ENCODE assay signal across 20 cellular contexts in the genomic region with DNA sequence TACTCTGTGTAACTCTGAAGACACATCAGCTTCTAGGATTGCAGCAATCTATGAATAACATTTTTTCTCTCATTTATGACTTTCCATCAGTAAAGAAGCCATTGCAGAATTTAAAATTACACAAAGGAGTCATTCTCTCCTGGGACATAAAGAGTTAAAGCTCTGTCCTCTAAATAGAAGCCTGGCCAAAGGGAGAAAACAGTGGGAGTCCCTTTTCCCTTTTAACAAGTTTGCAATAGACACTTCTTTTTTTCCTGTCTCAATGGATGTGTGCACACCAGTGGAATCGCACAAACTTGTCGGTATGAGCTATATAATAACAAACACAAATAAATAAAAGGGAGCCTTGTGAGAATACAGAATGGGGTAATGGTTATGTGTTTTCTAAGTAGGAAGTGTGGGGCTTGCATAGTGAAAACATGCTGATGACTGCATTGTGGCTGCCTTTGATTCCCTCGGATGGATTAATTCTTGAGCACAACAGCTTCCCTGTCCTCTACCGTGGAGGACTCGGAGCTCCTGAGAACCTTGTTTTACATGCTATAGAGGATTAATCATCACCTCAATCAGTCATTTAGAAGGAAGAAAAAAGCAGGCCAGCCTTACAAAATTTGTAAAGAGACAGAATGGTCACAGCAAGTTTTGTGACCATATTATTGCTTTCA.
A peak's percentile ranks its signal among the peaks of the same experiment; 100 is the strongest.
DNase-seq lines count a peak whose midpoint lies in the region; ATAC-seq and TF ChIP-seq lines count a peak whose summit lies in the region.
"Had no signal": no experiment of that assay in that cellular context is flagged by ENCODE, and none has a peak within 500 bp of the region (broad histone marks: within the 10 kb centered on the region; RNA-seq: fewer than 3 reads in every experiment).

No MANE protein-coding gene starts in this region.

- H3K4me1 ChIP-seq in ascending aorta: no peaks in the 10 kb centered on the region
- H3K4me1 ChIP-seq: heart right ventricle had no signal

- H3K4me3 Mint-ChIP-seq in osteocyte (ENCODE audit: unreplicated experiment): no peak overlapping the region
- H3K4me3 Mint-ChIP-seq: CD4-positive, CD25-positive, alpha-beta regulatory T cell; memory B cell; naive thymus-derived CD8-positive, alpha-beta T cell had no signal

- H3K27me3 Mint-ChIP-seq in osteocyte (ENCODE audit: unreplicated experiment): no peaks in the 10 kb centered on the region
- H3K27me3 Mint-ChIP-seq: CD4-positive, CD25-positive, alpha-beta regulatory T cell; memory B cell; naive thymus-derived CD8-positive, alpha-beta T cell had no signal

- no peak for TF ChIP-seq CTCF in osteocyte (IDR thresholded peaks at IDR 0.05)
- TF ChIP-seq CTCF in ascending aorta (IDR thresholded peaks at IDR 0.05): no peak

- peaks cover 3 to 24% of the 10 kb centered on the region in 2 donors for H3K36me3 ChIP-seq in ascending aorta

- H3K27ac Mint-ChIP-seq in osteocyte (ENCODE audit: unreplicated experiment): peak overlapping the region; percentile 46
- H3K27ac Mint-ChIP-seq: CD4-positive, CD25-positive, alpha-beta regulatory T cell; memory B cell; naive thymus-derived CD8-positive, alpha-beta T cell had no signal

- peaks cover 36% of the 10 kb centered on the region for H3K36me3 Mint-ChIP-seq in osteocyte (ENCODE audit: unreplicated experiment)

- ATAC-seq in Right ventricle myocardium superior (ENCODE audit: poor library complexity) (no peak), GM21529 (IDR thresholded peaks at IDR 0.05; ENCODE audit: unreplicated experiment) (no peak)
- ATAC-seq: heart right ventricle; naive thymus-derived CD8-positive, alpha-beta T cell had no signal

- H3K9me3 Mint-ChIP-seq in osteocyte (ENCODE audit: unreplicated experiment): no peaks in the 10 kb centered on the region

- H3K27ac ChIP-seq in ascending aorta: no peak overlapping the region
- H3K27ac ChIP-seq: heart right ventricle had no signal

- H3K4me1 Mint-ChIP-seq in osteocyte (ENCODE audit: unreplicated experiment): peaks cover 39% of the 10 kb centered on the region

- no peaks in the 10 kb centered on the region for H3K27me3 ChIP-seq in ascending aorta
- H3K27me3 ChIP-seq: heart right ventricle had no signal

- H3K4me3 ChIP-seq in ascending aorta: no peak overlapping the region
- H3K4me3 ChIP-seq: heart right ventricle had no signal

- intact Hi-C loops in Right ventricle myocardium superior (cut with DNase I) (no loop called here), ascending aorta (cut with DNase I) (no loop called here)

- no peaks in the 10 kb centered on the region for H3K9me3 ChIP-seq in ascending aorta
- H3K9me3 ChIP-seq: heart right ventricle had no signal

- DNase-seq in EH (ENCODE audit: low read depth): peak; percentile 15
- peak; percentile 81 for DNase-seq in astrocyte of the hippocampus (ENCODE audit: low read depth, low spot score)
- DNase-seq in inferior parietal cortex (ENCODE audit: extremely low spot score): peak; percentile 18
- DNase-seq in osteocyte (ENCODE audit: extremely low spot score, unreplicated experiment): no peak
- DNase-seq in Right ventricle myocardium superior: no peak
- DNase-seq in NCI-H446 (lab: John Stamatoyannopoulos, UW): no peak
- no peak for DNase-seq in ascending aorta (ENCODE audit: low spot score in 2 of 2)
- DNase-seq: activated CD4-positive, alpha-beta T cell treated with anti-CD3 and anti-CD28 coated beads, Interleukin-2, amount 50 U/mL, for 48 hours; activated T-cell treated with anti-CD3 and anti-CD28 coated beads for 4 hours; CD4-positive, CD25-positive, alpha-beta regulatory T cell; heart right ventricle; naive thymus-derived CD8-positive, alpha-beta T cell; NCI-H1105 treated with DMSO at 0.1 percent for 48 hours; NCI-H69; OCI-M1; SHP77 treated with DMSO at 0.1 percent for 48 hours; stimulated activated CD4-positive, alpha-beta T cell treated with anti-CD3 and anti-CD28 coated beads, Interleukin-12 subunit alpha, Interleukin-12 subunit beta, amount 100 ng/mL, for 4 hours; stimulated activated CD8-positive, alpha-beta memory T cell treated with anti-CD3 and anti-CD28 coated beads, Interleukin-4, amount 100 ng/mL, for 48 hours had no signal

Comparison
In these comparisons a context has a peak if more than half of its experiments do, and no peak if none do; other contexts are left out.
1. DNase-seq: peak in EH (single experiment), astrocyte of the hippocampus (single experiment) and inferior parietal cortex (single experiment); none in osteocyte (single experiment), Right ventricle myocardium superior (single experiment), NCI-H446 (0 of 2) and ascending aorta (0 of 2).